ENCODE assay signal across 7 cellular contexts in genomic region chr2:72148975-72149555, GRCh38.
DNase-seq lines count a peak whose midpoint lies in the region; ATAC-seq and TF ChIP-seq lines count a peak whose summit lies in the region.

No MANE protein-coding gene starts in this region.

- CTCF ChIA-PET in GM10248 (lab: Yijun Ruan, JAX): interaction anchor here (1.2 to 7.7 kb wide), 3 partner anchors 11 to 602 kb away, joined by 4 to 75 read pairs (median 36); no protein-coding TSS in a partner anchor

- TF ChIP-seq CTCF in GM10248 (IDR thresholded peaks at IDR 0.05; ENCODE audit: control extremely low read depth, extremely low read depth, low read depth, missing control alignments): peak; percentile 2

- ATAC-seq in GM19395 (IDR thresholded peaks at IDR 0.05; ENCODE audit: unreplicated experiment) (no peak), HG03095 (IDR thresholded peaks at IDR 0.05; ENCODE audit: unreplicated experiment) (no peak)

- DNase-seq in GM10248 (ENCODE audit: extremely low spot score) (peak; percentile 19), NCI-H774 (lab: John Stamatoyannopoulos, UW) (peak; percentile 36), T47D (ENCODE audit: low read depth in 1 of 2, low spot score in 1 of 2) (peak; percentile 25 to 56), kidney tubule cell (ENCODE audit: low spot score) (peak; percentile 5)
- peak; percentile 45 for DNase-seq in stimulated activated CD8-positive, alpha-beta memory T cell treated with anti-CD3 and anti-CD28 coated beads, Interleukin-4, amount 100 ng/mL, for 48 hours

- POLR2A ChIA-PET in GM10248 (lab: Yijun Ruan, JAX): no interaction called here

- in situ Hi-C loops in T47D (cut with HindIII; ENCODE audit: low pct_unique_long_range_greater_than_20kb, low sequenced_read_pairs): no loop called here
